8 cellular contexts compared by ENCODE assay signal in the genomic region with DNA sequence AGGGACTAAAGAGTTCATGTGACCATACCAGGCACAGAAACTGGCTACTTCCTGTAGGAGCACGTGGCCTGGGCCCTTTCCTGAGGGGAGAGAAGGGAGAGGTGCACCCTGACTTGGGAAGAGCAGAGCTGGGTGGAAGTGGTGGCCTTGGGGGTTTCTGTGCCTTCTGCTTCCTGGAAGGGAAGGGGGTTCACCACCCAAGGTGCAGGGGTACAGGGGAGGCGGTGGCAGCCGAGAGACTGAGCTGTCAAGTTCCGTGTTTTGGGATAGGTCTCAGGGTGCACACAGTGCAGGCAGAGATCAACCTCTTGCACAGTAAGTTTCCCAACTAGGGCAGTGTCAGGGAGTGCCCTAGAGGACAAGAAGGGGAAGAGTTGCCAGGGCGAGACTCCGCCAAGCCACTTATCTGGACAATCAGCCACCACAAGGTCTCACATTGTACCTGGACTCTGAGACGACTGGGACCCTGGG. TPM values are rescaled to one million over a fixed set of nuclear protein-coding genes. Genes with fewer than 3 reads are reported as not detected.
A peak's percentile ranks its signal among the peaks of the same experiment; 100 is the strongest.
DNase-seq lines count a peak whose midpoint lies in the region; ATAC-seq and TF ChIP-seq lines count a peak whose summit lies in the region.

No MANE protein-coding gene starts in this region.

- TF ChIP-seq CTCF in 22Rv1 (IDR thresholded peaks at IDR 0.05) (no peak), mucosa of descending colon (IDR thresholded peaks at IDR 0.05) (no peak), vagina (IDR thresholded peaks at IDR 0.05) (no peak)

- H3K4me3 ChIP-seq in H7 (ENCODE audit: insufficient read depth, low read depth, low read length) (no peak overlapping the region), adipocyte (ENCODE audit: low read length) (no peak overlapping the region), mucosa of descending colon (no peak overlapping the region), vagina (no peak overlapping the region)

- H3K9me3 ChIP-seq in adipocyte (ENCODE audit: control insufficient read depth, low read length) (no peaks in the 10 kb centered on the region), mucosa of descending colon (no peaks in the 10 kb centered on the region), vagina (no peaks in the 10 kb centered on the region)

- DNase-seq in H7 (peak; percentile 39), adipocyte (ENCODE audit: low read depth) (no peak), mucosa of descending colon (peak in 1 of 3 donors; percentile 24), vagina (ENCODE audit: extremely low spot score in 2 of 2) (no peak), DMS153 (lab: John Stamatoyannopoulos, UW) (no peak), NCI-H1092 (lab: John Stamatoyannopoulos, UW) (no peak)

- intact Hi-C loops in mucosa of descending colon (cut with DNase I, micrococcal nuclease) (no loop called here), vagina (cut with DNase I) (loop anchor here (10.0 kb wide), 1 partner anchor 166 kb away; no protein-coding TSS in a partner anchor)

- no peaks in the 10 kb centered on the region for H3K27me3 ChIP-seq in H7 (ENCODE audit: control insufficient read depth, insufficient read depth, low read length)
- no peaks in the 10 kb centered on the region for H3K27me3 ChIP-seq in adipocyte (replicated peaks; ENCODE audit: control insufficient read depth, insufficient read depth, low read length)
- H3K27me3 ChIP-seq in vagina: no peaks in the 10 kb centered on the region

- H3K27ac ChIP-seq in 22Rv1 (peak overlapping the region; percentile 43; the same call in 1 of the 2 replicates), vagina (no peak overlapping the region)

- peak overlapping the region; percentile 68 for H3K9ac ChIP-seq in adipocyte (ENCODE audit: low read length)

- ATAC-seq in mucosa of descending colon (peak; percentile 45), GM18498 (IDR thresholded peaks at IDR 0.05; ENCODE audit: unreplicated experiment) (no peak)

- peaks cover 11% of the 10 kb centered on the region for H3K36me3 ChIP-seq in H7 (replicated peaks; ENCODE audit: control insufficient read depth, insufficient read depth, low read length)
- peaks cover 42% of the 10 kb centered on the region for H3K36me3 ChIP-seq in adipocyte (ENCODE audit: control insufficient read depth, insufficient read depth, low read length, severe bottlenecking)
- peaks cover 11% of the 10 kb centered on the region for H3K36me3 ChIP-seq in mucosa of descending colon (ENCODE audit: low read depth)
- H3K36me3 ChIP-seq in vagina: peaks cover 0 to 30% of the 10 kb centered on the region in 2 donors

- no peak for TF ChIP-seq POLR2A in vagina (IDR thresholded peaks at IDR 0.05)

- H3K4me1 ChIP-seq in adipocyte (ENCODE audit: control insufficient read depth, insufficient read depth, low read length) (peaks cover 14% of the 10 kb centered on the region), mucosa of descending colon (ENCODE audit: low read depth) (no peaks in the 10 kb centered on the region), vagina (no peaks in the 10 kb centered on the region)

RNA-seq across cellular contexts. Expression of a gene that starts 10.1 kb away (rescaled TPM):
- total RNA-seq in H7 (2014; rRNA removed; shearing (Covaris generic)): 45.3 and 53.1 TPM in 2 replicates
- 100 to 1,000 TPM in 2 of 3 donors, 10 to 100 TPM in 1; 78.0 to 143 (median 108) TPM for total RNA-seq in mucosa of descending colon
- 29.7 TPM for total RNA-seq in vagina

RNA-seq across cellular contexts. Expression of a gene that starts 11.0 kb away (rescaled TPM):
- 257 and 408 TPM in 2 replicates for total RNA-seq in H7 (2014; rRNA removed; shearing (Covaris generic))
- 10 to 100 TPM; 44.8 to 69.8 (median 51.3) TPM for total RNA-seq in mucosa of descending colon
- total RNA-seq in vagina: 65.6 TPM

RNA-seq across cellular contexts. Expression of a gene that starts 14.7 kb away (rescaled TPM):
- 56.8 and 60.1 TPM in 2 replicates for total RNA-seq in H7 (2014; rRNA removed; shearing (Covaris generic))
- total RNA-seq in mucosa of descending colon (10 to 100 TPM; 11.1 to 19.8 (median 15.7) TPM), vagina (25.0 TPM)
